ENCODE assay signal across 11 cellular contexts in genomic region chr15:38555686-38556334, GRCh38. TPM values are rescaled to one million over a fixed set of nuclear protein-coding genes. Genes with fewer than 3 reads are reported as not detected.
DNase-seq lines count a peak whose midpoint lies in the region; ATAC-seq, FAIRE-seq and TF ChIP-seq lines count a peak whose summit lies in the region.
"Had no signal": no experiment of that assay in that cellular context is flagged by ENCODE, and none has a peak within 500 bp of the region (broad histone marks: within the 10 kb centered on the region; RNA-seq: fewer than 3 reads in every experiment).

No MANE protein-coding gene starts in this region.

- no peak overlapping the region for H3K4me3 ChIP-seq in heart left ventricle

- POLR2A ChIA-PET in HEK293T (lab: Yijun Ruan, JAX), result no interaction called here

- DNase-seq in DMS 273 (lab: John Stamatoyannopoulos, UW; ENCODE audit: unreplicated experiment) (peak; percentile 75), kidney glomerular epithelial cell (lab: John Stamatoyannopoulos, UW) (peak; percentile 71), heart left ventricle (no peak), HEK293T (ENCODE audit: extremely low spot score) (no peak), GM12892 (ENCODE audit: insufficient read length) (no peak)
- no peak for DNase-seq in activated T-helper 2 cell treated with anti-CD3 and anti-CD28 coated beads, Interferon-gamma antibody, Interleukin-2, Interleukin-4, amounts not matched to agents 10 μg/mL and 5 μg/mL and 100 μg/mL, durations not matched to agents 14 hours and 24 hours and 36 hours (ENCODE audit: low spot score)
- DNase-seq: OCI-M1 had no signal

- FAIRE-seq in GM12892 (lab: Jason Lieb, UNC), result no peak
- FAIRE-seq: H1 had no signal

- peak; percentile 35 for ATAC-seq in HG02610 (IDR thresholded peaks at IDR 0.05; ENCODE audit: unreplicated experiment)
- ATAC-seq in heart left ventricle, result no peak
- no peak for ATAC-seq in GM18498 (IDR thresholded peaks at IDR 0.05; ENCODE audit: unreplicated experiment)

- H3K4me1 Mint-ChIP-seq in activated T-helper 2 cell treated with anti-CD3 and anti-CD28 coated beads, Interferon-gamma antibody, Interleukin-2, Interleukin-4, amounts not matched to agents 10 μg/mL and 5 μg/mL and 100 μg/mL, durations not matched to agents 14 hours and 24 hours and 36 hours (ENCODE audit: low read depth), result peaks cover 95% of the 10 kb centered on the region

- peak overlapping the region; percentile 98 for H3K27ac Mint-ChIP-seq in activated T-helper 2 cell treated with anti-CD3 and anti-CD28 coated beads, Interferon-gamma antibody, Interleukin-2, Interleukin-4, amounts not matched to agents 10 μg/mL and 5 μg/mL and 100 μg/mL, durations not matched to agents 14 hours and 24 hours and 36 hours

- no peaks in the 10 kb centered on the region for H3K9me3 Mint-ChIP-seq in activated T-helper 2 cell treated with anti-CD3 and anti-CD28 coated beads, Interferon-gamma antibody, Interleukin-2, Interleukin-4, amounts not matched to agents 10 μg/mL and 5 μg/mL and 100 μg/mL, durations not matched to agents 14 hours and 24 hours and 36 hours

- no peaks in the 10 kb centered on the region for H3K36me3 ChIP-seq in heart left ventricle

- no peaks in the 10 kb centered on the region for H3K9me3 ChIP-seq in heart left ventricle

- CTCF ChIA-PET in HEK293T (lab: Yijun Ruan, JAX), result no interaction called here

- H3K27me3 ChIP-seq in heart left ventricle, result peaks cover 0 to 4% (median 0%) of the 10 kb centered on the region in 9 donors

- H3K36me3 Mint-ChIP-seq in activated T-helper 2 cell treated with anti-CD3 and anti-CD28 coated beads, Interferon-gamma antibody, Interleukin-2, Interleukin-4, amounts not matched to agents 10 μg/mL and 5 μg/mL and 100 μg/mL, durations not matched to agents 14 hours and 24 hours and 36 hours (ENCODE audit: low read depth), result peaks cover 92% of the 10 kb centered on the region

- 76 to 83% (median 79%) methylated on average over 5 of the region's 5 CpGs for WGBS in heart left ventricle, 4 donors

- H3K4me1 ChIP-seq in heart left ventricle, result peaks cover 0 to 13% (median 0%) of the 10 kb centered on the region in 12 donors

- TF ChIP-seq POLR2A in heart left ventricle (IDR thresholded peaks at IDR 0.05) (no peak), GM12892 (IDR thresholded peaks at IDR 0.05; ENCODE audit: low read depth, low read length) (no peak)

- no peak for TF ChIP-seq CTCF in heart left ventricle (IDR thresholded peaks at IDR 0.05)

- intact Hi-C loops in activated T-helper 2 cell treated with anti-CD3 and anti-CD28 coated beads, Interferon-gamma antibody, Interleukin-2, Interleukin-4, amounts not matched to agents 10 μg/mL and 5 μg/mL and 100 μg/mL, durations not matched to agents 14 hours and 24 hours and 36 hours (cut with micrococcal nuclease), result loop anchor here (1.0 to 2.0 kb wide), 2 partner anchors 18 to 101 kb away; partner anchors contain the start of gene FAM98B
- intact Hi-C loops in heart left ventricle (cut with DNase I), result no loop called here

- no peaks in the 10 kb centered on the region for H3K27me3 Mint-ChIP-seq in activated T-helper 2 cell treated with anti-CD3 and anti-CD28 coated beads, Interferon-gamma antibody, Interleukin-2, Interleukin-4, amounts not matched to agents 10 μg/mL and 5 μg/mL and 100 μg/mL, durations not matched to agents 14 hours and 24 hours and 36 hours (ENCODE audit: low read depth)

- no peak overlapping the region for H3K27ac ChIP-seq in heart left ventricle

- peak overlapping the region; percentile 66 for H3K4me3 Mint-ChIP-seq in activated T-helper 2 cell treated with anti-CD3 and anti-CD28 coated beads, Interferon-gamma antibody, Interleukin-2, Interleukin-4, amounts not matched to agents 10 μg/mL and 5 μg/mL and 100 μg/mL, durations not matched to agents 14 hours and 24 hours and 36 hours (ENCODE audit: low read depth)

TF ChIP-seq in HEK293T, 16 proteins besides CTCF, POLR2A, EP300 and RAD21:
- no peak for TF ChIP-seq SUZ12 (IDR thresholded peaks at IDR 0.05)
- TF ChIP-seq FOXK2 (IDR thresholded peaks at IDR 0.05), result no peak
- no peak for TF ChIP-seq BHLHE40 (IDR thresholded peaks at IDR 0.05; ENCODE audit: borderline replicate concordance)
- TF ChIP-seq HDGF (IDR thresholded peaks at IDR 0.05; ENCODE audit: borderline replicate concordance), result no peak
- TF ChIP-seq LEF1 (IDR thresholded peaks at IDR 0.05; ENCODE audit: borderline replicate concordance), result no peak
- no peak for TF ChIP-seq ARNT (IDR thresholded peaks at IDR 0.05)
- no peak for TF ChIP-seq ELF4 (IDR thresholded peaks at IDR 0.05)
- no peak for TF ChIP-seq PKNOX1 (IDR thresholded peaks at IDR 0.05)
- no peak for TF ChIP-seq ZNF384 (IDR thresholded peaks at IDR 0.05)
- no peak for TF ChIP-seq NFRKB (IDR thresholded peaks at IDR 0.05)
- TF ChIP-seq TARDBP (IDR thresholded peaks at IDR 0.05), result no peak
- no peak for TF ChIP-seq CTBP1 (IDR thresholded peaks at IDR 0.05; ENCODE audit: borderline replicate concordance)
- TF ChIP-seq L3MBTL2 (conservative IDR thresholded peaks at IDR 0.05), result no peak
- TF ChIP-seq SP1 (IDR thresholded peaks at IDR 0.05), result no peak
- TF ChIP-seq FOXA1 (IDR thresholded peaks at IDR 0.05), result no peak
- no peak for TF ChIP-seq FOXM1 (IDR thresholded peaks at IDR 0.05; ENCODE audit: borderline replicate concordance)

RNA-seq across cellular contexts. Expression of gene RASGRP1, which starts 8.8 kb away (rescaled TPM):
- total RNA-seq in activated T-helper 2 cell treated with anti-CD3 and anti-CD28 coated beads, Interferon-gamma antibody, Interleukin-2, Interleukin-4, amounts not matched to agents 10 μg/mL and 5 μg/mL and 100 μg/mL, durations not matched to agents 14 hours and 24 hours and 36 hours, result 108 and 113 TPM in 2 replicates
- 1 to 10 TPM in 4 of 9 donors, under 1 TPM in 4, not detected in 1; 0.14 to 5.5 (median 0.85) TPM for total RNA-seq in heart left ventricle
- under 1 TPM; 0.03 to 0.04 TPM for polyA plus RNA-seq in heart left ventricle
- polyA plus RNA-seq in GM12892 (2012; ENCODE audit: missing spikeins), result 18.1 TPM
- total RNA-seq: fibroblast of lung had no signal

Comparison
In these comparisons a context has a peak if more than half of its experiments do, and no peak if none do; other contexts are left out.
1. DNase-seq: peak in DMS 273 (single experiment) and kidney glomerular epithelial cell (single experiment); none in activated T-helper 2 cell treated with anti-CD3 and anti-CD28 coated beads, Interferon-gamma antibody, Interleukin-2, Interleukin-4, amounts not matched to agents 10 μg/mL and 5 μg/mL and 100 μg/mL, durations not matched to agents 14 hours and 24 hours and 36 hours (single experiment), heart left ventricle (0 of 5), HEK293T (single experiment) and GM12892 (single experiment).
2. RNA of gene RASGRP1, which starts 8.8 kb away (total RNA-seq): 108 to 113 TPM in activated T-helper 2 cell treated with anti-CD3 and anti-CD28 coated beads, Interferon-gamma antibody, Interleukin-2, Interleukin-4, amounts not matched to agents 10 μg/mL and 5 μg/mL and 100 μg/mL, durations not matched to agents 14 hours and 24 hours and 36 hours; 0.14 to 5.5 TPM in heart left ventricle; every median in the first group is over 10 times any median in the second.